ENCODE assay signal across 1 cellular context in genomic region chr2:26721267-26722032, GRCh38.
TF ChIP-seq lines count a peak whose summit lies in the region.

No MANE protein-coding gene starts in this region.

TF ChIP-seq in HepG2, 621 proteins besides CTCF, POLR2A, EP300 and RAD21 (continued from another document and continues in another):
- 0 out of 2 replicates have a peak, but pooled peaks have one; percentile 18 for TF ChIP-seq PRDM10 (CRISPR knock-in tag; IDR thresholded peaks at IDR 0.05; ENCODE audit: low read depth)
- TF ChIP-seq MED8 (CRISPR knock-in tag; IDR thresholded peaks at IDR 0.05; ENCODE audit: insufficient replicate concordance) = no peak
- peak; percentile 35; the same call in 1 of the 2 replicates for TF ChIP-seq HNF4G (IDR thresholded peaks at IDR 0.05; ENCODE audit: borderline replicate concordance, low read depth, low read length)
- TF ChIP-seq HNF4G (CRISPR knock-in tag; IDR thresholded peaks at IDR 0.05; ENCODE audit: borderline replicate concordance, low read depth) = no peak
- no peak for TF ChIP-seq GMEB1 (CRISPR knock-in tag; IDR thresholded peaks at IDR 0.05; ENCODE audit: borderline replicate concordance)
- no peak for TF ChIP-seq ZNF557 (CRISPR knock-in tag; IDR thresholded peaks at IDR 0.05)
- no peak for TF ChIP-seq SNAPC2 (CRISPR knock-in tag; IDR thresholded peaks at IDR 0.05)
- TF ChIP-seq ZNF576 (CRISPR knock-in tag; IDR thresholded peaks at IDR 0.05) = no peak
- no peak for TF ChIP-seq ZNF512 (CRISPR knock-in tag; IDR thresholded peaks at IDR 0.05)
- no peak for TF ChIP-seq ZNF816 (CRISPR knock-in tag; IDR thresholded peaks at IDR 0.05; ENCODE audit: borderline replicate concordance)
- TF ChIP-seq ZNF670 (CRISPR knock-in tag; IDR thresholded peaks at IDR 0.05; ENCODE audit: borderline replicate concordance) = no peak
- TF ChIP-seq ATF4 (CRISPR knock-in tag; IDR thresholded peaks at IDR 0.05) = no peak
- TF ChIP-seq CREM (IDR thresholded peaks at IDR 0.05) = no peak; the same call in 1 of the 2 replicates
- TF ChIP-seq CREM (CRISPR knock-in tag; IDR thresholded peaks at IDR 0.05) = no peak
- TF ChIP-seq ZNF713 (CRISPR knock-in tag; IDR thresholded peaks at IDR 0.05) = no peak
- no peak for TF ChIP-seq ZBTB20 (CRISPR knock-in tag; IDR thresholded peaks at IDR 0.05; ENCODE audit: borderline replicate concordance, low read depth)
- TF ChIP-seq ZBTB14 (CRISPR knock-in tag; IDR thresholded peaks at IDR 0.05) = no peak
- TF ChIP-seq ZNF34 (CRISPR knock-in tag; IDR thresholded peaks at IDR 0.05; ENCODE audit: borderline replicate concordance) = no peak
- no peak for TF ChIP-seq ETV5 (CRISPR knock-in tag; IDR thresholded peaks at IDR 0.05; ENCODE audit: borderline replicate concordance)
- no peak for TF ChIP-seq ZNF782 (CRISPR knock-in tag; IDR thresholded peaks at IDR 0.05; ENCODE audit: borderline replicate concordance)
- no peak for TF ChIP-seq FOSL1 (CRISPR knock-in tag; IDR thresholded peaks at IDR 0.05; ENCODE audit: borderline replicate concordance)
- no peak for TF ChIP-seq NONO (IDR thresholded peaks at IDR 0.05)
- TF ChIP-seq NONO (CRISPR knock-in tag; conservative IDR thresholded peaks at IDR 0.05) = no peak
- TF ChIP-seq ZNF772 (CRISPR knock-in tag; IDR thresholded peaks at IDR 0.05) = no peak
- TF ChIP-seq KDM4B (CRISPR knock-in tag; IDR thresholded peaks at IDR 0.05) = no peak
- no peak for TF ChIP-seq CBX2 (IDR thresholded peaks at IDR 0.05; ENCODE audit: low read depth, low read length)
- TF ChIP-seq CBX2 (CRISPR knock-in tag; IDR thresholded peaks at IDR 0.05; ENCODE audit: low read depth) = no peak
- no peak for TF ChIP-seq ZNF615 (CRISPR knock-in tag; IDR thresholded peaks at IDR 0.05; ENCODE audit: borderline replicate concordance)
- TF ChIP-seq ZNF367 (CRISPR knock-in tag; IDR thresholded peaks at IDR 0.05; ENCODE audit: borderline replicate concordance) = no peak
- no peak for TF ChIP-seq ZBTB21 (CRISPR knock-in tag; IDR thresholded peaks at IDR 0.05)
- no peak for TF ChIP-seq E2F1 (CRISPR knock-in tag; IDR thresholded peaks at IDR 0.05)
- TF ChIP-seq PLRG1 (conservative IDR thresholded peaks at IDR 0.05) = no peak
- TF ChIP-seq MXD1 (CRISPR knock-in tag; IDR thresholded peaks at IDR 0.05) = no peak
- TF ChIP-seq TFDP1 (CRISPR knock-in tag; IDR thresholded peaks at IDR 0.05; ENCODE audit: borderline replicate concordance) = no peak
- TF ChIP-seq ZSCAN30 (CRISPR knock-in tag; IDR thresholded peaks at IDR 0.05) = no peak
- no peak for TF ChIP-seq PREB (CRISPR knock-in tag; IDR thresholded peaks at IDR 0.05)
- no peak for TF ChIP-seq ZNF24 (IDR thresholded peaks at IDR 0.05)
- TF ChIP-seq ZBTB44 (CRISPR knock-in tag; IDR thresholded peaks at IDR 0.05) = no peak
- no peak for TF ChIP-seq ZNF280B (CRISPR knock-in tag; IDR thresholded peaks at IDR 0.05; ENCODE audit: borderline replicate concordance)
- no peak for TF ChIP-seq ZSCAN29 (CRISPR knock-in tag; conservative IDR thresholded peaks at IDR 0.05)
- no peak for TF ChIP-seq ZBTB49 (CRISPR knock-in tag; IDR thresholded peaks at IDR 0.05; ENCODE audit: borderline replicate concordance)
- no peak for TF ChIP-seq ZNF780A (CRISPR knock-in tag; IDR thresholded peaks at IDR 0.05)
